26 cellular contexts compared by ENCODE assay signal in the genomic region with DNA sequence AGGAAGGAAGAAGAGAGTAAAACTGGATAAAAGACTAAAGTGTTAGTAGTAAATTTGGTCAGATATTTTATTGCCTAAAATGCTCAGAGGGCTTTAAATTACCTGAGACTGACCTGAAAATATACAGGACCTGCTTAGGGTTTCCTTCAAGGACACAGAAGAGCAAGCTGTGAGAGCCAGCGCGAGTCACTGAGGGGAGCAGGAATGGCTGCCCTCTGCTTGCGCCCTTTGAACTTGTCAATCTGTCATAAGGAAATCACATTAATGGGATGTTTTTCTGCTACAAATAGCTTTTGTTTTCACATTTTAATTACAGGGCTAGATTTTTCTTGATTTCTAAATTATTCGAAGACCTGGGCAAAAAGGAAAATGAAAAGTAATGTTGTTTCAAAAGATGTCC. TPM values are rescaled to one million over a fixed set of nuclear protein-coding genes. Genes with fewer than 3 reads are reported as not detected.
DNase-seq lines count a peak whose midpoint lies in the region; ATAC-seq and TF ChIP-seq lines count a peak whose summit lies in the region.
"Had no signal": no experiment of that assay in that cellular context is flagged by ENCODE, and none has a peak within 500 bp of the region (broad histone marks: within the 10 kb centered on the region; RNA-seq: fewer than 3 reads in every experiment).

No MANE protein-coding gene starts in this region.

- H3K9me3 ChIP-seq in MM.1S (replicated peaks; ENCODE audit: insufficient read depth, low read length) = no peaks in the 10 kb centered on the region
- H3K9me3 ChIP-seq in gastroesophageal sphincter = no peaks in the 10 kb centered on the region
- H3K9me3 ChIP-seq: lower lobe of right lung had no signal

- no peak overlapping the region for H3K9ac ChIP-seq in MM.1S (ENCODE audit: low read length)

- no peaks in the 10 kb centered on the region for H4K20me1 ChIP-seq in MM.1S (ENCODE audit: insufficient read depth, low read length)

- in situ Hi-C loops in GM13976 (cut with MboI; ENCODE audit: low sequenced_read_pairs, unreplicated experiment) (no loop called here), brain microvascular endothelial cell (cut with HindIII; ENCODE audit: low pct_ligation_motif_present, low sequenced_read_pairs) (no loop called here)

- CTCF ChIA-PET in activated CD4-positive, alpha-beta T cell treated with anti-CD3 and anti-CD28 coated beads for 36 hours (lab: Charles Lee) = interaction anchor here (1.0 to 1.9 kb wide), 6 partner anchors 9 to 419 kb away, joined by 5 to 9 read pairs (median 6); no protein-coding TSS in a partner anchor

- ATAC-seq in activated CD4-positive, alpha-beta T cell treated with anti-CD3 and anti-CD28 coated beads for 36 hours = peak; percentile 69
- peak; percentile 81 for ATAC-seq in HG02798 (IDR thresholded peaks at IDR 0.05; ENCODE audit: poor library complexity, unreplicated experiment)
- ATAC-seq in gastroesophageal sphincter = no peak
- ATAC-seq: lower lobe of right lung; natural killer cell treated with Interleukin-12 subunit alpha and Interleukin-12 subunit beta and Interleukin-15 and Interleukin-18, amount 100 ng/mL, for 72 hours; stimulated activated memory B cell treated with anti-CD40 and anti-IgM and Interleukin-4, amounts not matched to agents 10 μg/mL and 1 μg/mL and 100 μg/mL, for 72 hours had no signal

- H3K27ac Mint-ChIP-seq in activated CD4-positive, alpha-beta T cell treated with anti-CD3 and anti-CD28 coated beads for 36 hours = no peak overlapping the region
- H3K27ac Mint-ChIP-seq: activated naive CD8-positive, alpha-beta T cell; natural killer cell treated with Interleukin-12 subunit alpha and Interleukin-12 subunit beta and Interleukin-15 and Interleukin-18, amount 100 ng/mL, for 72 hours; stimulated activated memory B cell treated with anti-CD40 and anti-IgM and Interleukin-4, amounts not matched to agents 10 μg/mL and 1 μg/mL and 100 μg/mL, for 72 hours; T-helper 2 cell treated with Interferon-gamma antibody and Interleukin-4, amounts not matched to agents 5 μg/mL and 100 μg/mL, for 36 hours had no signal

- TF ChIP-seq CTCF in MM.1S (IDR thresholded peaks at IDR 0.05; ENCODE audit: low read length) (peak; percentile 72), GM13976 (IDR thresholded peaks at IDR 0.05; ENCODE audit: borderline replicate concordance, control extremely low read depth, extremely low read depth, insufficient read depth, missing control alignments) (no peak), brain microvascular endothelial cell (IDR thresholded peaks at IDR 0.05; ENCODE audit: low read depth, low read length, missing control alignments) (no peak), gastroesophageal sphincter (IDR thresholded peaks at IDR 0.05) (no peak)

- H3K36me3 ChIP-seq in MM.1S (replicated peaks; ENCODE audit: insufficient read depth, low read length) (no peaks in the 10 kb centered on the region), brain microvascular endothelial cell (replicated peaks) (no peaks in the 10 kb centered on the region), gastroesophageal sphincter (no peaks in the 10 kb centered on the region)
- H3K36me3 ChIP-seq: lower lobe of right lung had no signal

- no peaks in the 10 kb centered on the region for H3K4me1 Mint-ChIP-seq in activated CD4-positive, alpha-beta T cell treated with anti-CD3 and anti-CD28 coated beads for 36 hours
- H3K4me1 Mint-ChIP-seq: CD14-positive monocyte had no signal

- H2AFZ ChIP-seq in MM.1S (ENCODE audit: low read length) = no peak overlapping the region

- H3K79me2 ChIP-seq in MM.1S (ENCODE audit: low read length) = no peaks in the 10 kb centered on the region

- H3K27ac ChIP-seq in MM.1S (ENCODE audit: low read length) (no peak overlapping the region), brain microvascular endothelial cell (no peak overlapping the region), gastroesophageal sphincter (no peak overlapping the region)
- H3K27ac ChIP-seq: 22Rv1, epithelial cell of prostate, lower lobe of right lung had no signal

- H3K4me3 ChIP-seq in MM.1S (ENCODE audit: low read length) = no peak overlapping the region
- H3K4me3 ChIP-seq in brain microvascular endothelial cell (ENCODE audit: low read depth, low read length) = no peak overlapping the region
- no peak overlapping the region for H3K4me3 ChIP-seq in gastroesophageal sphincter
- H3K4me3 ChIP-seq: lower lobe of right lung had no signal

- no peak overlapping the region for H3K4me2 ChIP-seq in MM.1S (ENCODE audit: low read depth, low read length)

- H3K9me3 Mint-ChIP-seq in activated CD4-positive, alpha-beta T cell treated with anti-CD3 and anti-CD28 coated beads for 36 hours (ENCODE audit: low read depth) = no peaks in the 10 kb centered on the region
- H3K9me3 Mint-ChIP-seq: natural killer cell treated with Interleukin-12 subunit alpha and Interleukin-12 subunit beta and Interleukin-15 and Interleukin-18, amount 100 ng/mL, for 72 hours; stimulated activated memory B cell treated with anti-CD40 and anti-IgM and Interleukin-4, amounts not matched to agents 10 μg/mL and 1 μg/mL and 100 μg/mL, for 72 hours; T-helper 2 cell treated with Interferon-gamma antibody and Interleukin-4, amounts not matched to agents 5 μg/mL and 100 μg/mL, for 36 hours had no signal

- TF ChIP-seq EP300 in gastroesophageal sphincter (IDR thresholded peaks at IDR 0.05) = no peak

- TF ChIP-seq POLR2A in gastroesophageal sphincter (IDR thresholded peaks at IDR 0.05) = no peak

- peak; percentile 71 for DNase-seq in activated CD4-positive, alpha-beta T cell treated with anti-CD3 and anti-CD28 coated beads for 36 hours
- no peak for DNase-seq in activated CD4-positive, alpha-beta T cell treated with anti-CD3 and anti-CD28 coated beads for 48 hours
- DNase-seq in MM.1S (peak; percentile 69), retina (peak; percentile 42), GM13976 (ENCODE audit: low spot score) (no peak), brain microvascular endothelial cell (no peak)
- DNase-seq: activated CD4-positive, alpha-beta T cell treated with anti-CD3 and anti-CD28 coated beads for 1 hour; activated effector memory CD4-positive, alpha-beta T cell treated with anti-CD3 and anti-CD28 coated beads, Interleukin-2, amount 50 U/mL, for 16 hours; activated T-cell treated with anti-CD3 and anti-CD28 coated beads for 4 hours; effector CD4-positive, alpha-beta T cell; hippocampal formation; lower lobe of right lung; NCI-H1694 treated with DMSO at 0.1 percent for 48 hours; NCI-H510A; SIG-M5; stimulated activated CD4-positive, alpha-beta T cell treated with anti-CD3 and anti-CD28 coated beads, Interleukin-15, amount 100 ng/mL, for 24 hours; trophoblast cell had no signal

- no peaks in the 10 kb centered on the region for H3K9me2 ChIP-seq in MM.1S (replicated peaks; ENCODE audit: insufficient read depth, low read length)

- POLR2A ChIA-PET in activated CD4-positive, alpha-beta T cell treated with anti-CD3 and anti-CD28 coated beads for 36 hours (lab: Charles Lee) = no interaction called here

- no peaks in the 10 kb centered on the region for H3K27me3 ChIP-seq in MM.1S (replicated peaks; ENCODE audit: insufficient read depth, low read length)
- peaks cover 2% of the 10 kb centered on the region for H3K27me3 ChIP-seq in brain microvascular endothelial cell (replicated peaks)
- no peaks in the 10 kb centered on the region for H3K27me3 ChIP-seq in gastroesophageal sphincter

- no peaks in the 10 kb centered on the region for H3K4me1 ChIP-seq in MM.1S (ENCODE audit: low read length)
- no peaks in the 10 kb centered on the region for H3K4me1 ChIP-seq in gastroesophageal sphincter
- H3K4me1 ChIP-seq: lower lobe of right lung had no signal

- intact Hi-C loops in activated CD4-positive, alpha-beta T cell treated with anti-CD3 and anti-CD28 coated beads for 36 hours (cut with DNase I, micrococcal nuclease) = loop anchor here in 1 of 2 experiments (1.0 kb wide), 1 partner anchor 415 kb away; no protein-coding TSS in a partner anchor

- no peaks in the 10 kb centered on the region for H3K36me3 Mint-ChIP-seq in activated CD4-positive, alpha-beta T cell treated with anti-CD3 and anti-CD28 coated beads for 36 hours (ENCODE audit: low read depth)
- H3K36me3 Mint-ChIP-seq: CD14-positive monocyte; natural killer cell treated with Interleukin-12 subunit alpha and Interleukin-12 subunit beta and Interleukin-15 and Interleukin-18, amount 100 ng/mL, for 72 hours; stimulated activated memory B cell treated with anti-CD40 and anti-IgM and Interleukin-4, amounts not matched to agents 10 μg/mL and 1 μg/mL and 100 μg/mL, for 72 hours had no signal

- no peaks in the 10 kb centered on the region for H3F3A ChIP-seq in MM.1S (ENCODE audit: insufficient read depth, low read length)

- WGBS in gastroesophageal sphincter (ENCODE audit: low coverage in 1 of 2), 2 donors = 93% methylated on average over 4 of the region's 4 CpGs; no CpG with 5 or more reads in 1 of the 2 donors

- peaks cover 7% of the 10 kb centered on the region for H3K27me3 Mint-ChIP-seq in activated CD4-positive, alpha-beta T cell treated with anti-CD3 and anti-CD28 coated beads for 36 hours

- H3K4me3 Mint-ChIP-seq in activated CD4-positive, alpha-beta T cell treated with anti-CD3 and anti-CD28 coated beads for 36 hours = no peak overlapping the region
- H3K4me3 Mint-ChIP-seq: activated naive CD8-positive, alpha-beta T cell; CD14-positive monocyte; natural killer cell treated with Interleukin-12 subunit alpha and Interleukin-12 subunit beta and Interleukin-15 and Interleukin-18, amount 100 ng/mL, for 72 hours; stimulated activated memory B cell treated with anti-CD40 and anti-IgM and Interleukin-4, amounts not matched to agents 10 μg/mL and 1 μg/mL and 100 μg/mL, for 72 hours; T-helper 2 cell treated with Interferon-gamma antibody and Interleukin-4, amounts not matched to agents 5 μg/mL and 100 μg/mL, for 36 hours had no signal

RNA-seq across cellular contexts. Expression of gene DNAJB9, which starts 26.9 kb away (rescaled TPM):
- total RNA-seq in activated CD4-positive, alpha-beta T cell treated with anti-CD3 and anti-CD28 coated beads for 36 hours = 1 to 10 TPM; 8.3 to 8.4 TPM
- total RNA-seq in gastroesophageal sphincter = 10 to 100 TPM; 17.4 to 31.2 (median 24.4) TPM

RNA-seq across cellular contexts. Expression of gene THAP5, which starts 27.1 kb away (rescaled TPM):
- total RNA-seq in activated CD4-positive, alpha-beta T cell treated with anti-CD3 and anti-CD28 coated beads for 36 hours = 10 to 100 TPM; 30.1 to 43.4 TPM
- total RNA-seq in gastroesophageal sphincter = 10 to 100 TPM; 30.8 to 41.7 (median 36.2) TPM

Comparison
In these comparisons a context has a peak if more than half of its experiments do, and no peak if none do; other contexts are left out.
1. DNase-seq: peak in activated CD4-positive, alpha-beta T cell treated with anti-CD3 and anti-CD28 coated beads for 36 hours (single experiment), MM.1S (single experiment) and retina (single experiment); none in activated CD4-positive, alpha-beta T cell treated with anti-CD3 and anti-CD28 coated beads for 48 hours (single experiment), GM13976 (single experiment) and brain microvascular endothelial cell (single experiment).